Comparison of ENCODE assay signal across 34 cellular contexts in genomic region chr9:18800579-18800978, GRCh38.
"Had no signal": no experiment of that assay in that cellular context is flagged by ENCODE, and none has a peak within 500 bp of the region (broad histone marks: within the 10 kb centered on the region; RNA-seq: fewer than 3 reads in every experiment).

No MANE protein-coding gene starts in this region.

- H3K27me3 ChIP-seq: body of pancreas, SJSA1 had no signal

- H3K4me1 Mint-ChIP-seq: activated CD8-positive, alpha-beta memory T cell treated with anti-CD3 and anti-CD28 coated beads, Interleukin-2, amount 10 ng/mL, durations not matched to agents 7 days and 5 days had no signal

- H3K9me3 ChIP-seq: body of pancreas, SJSA1 had no signal

- FAIRE-seq: bronchial epithelial cell had no signal

- H3K27me3 Mint-ChIP-seq: activated T-cell treated with anti-CD3 and anti-CD28 coated beads, Interleukin-2, amount 50 U/mL, for 24 hours had no signal

- H3K4me3 Mint-ChIP-seq: activated CD8-positive, alpha-beta memory T cell treated with anti-CD3 and anti-CD28 coated beads, Interleukin-2, amount 10 ng/mL, durations not matched to agents 7 days and 5 days; activated naive CD8-positive, alpha-beta T cell; activated T-cell treated with anti-CD3 and anti-CD28 coated beads, Interleukin-2, amount 50 U/mL, for 24 hours; activated T-helper 1 cell treated with anti-CD3 and anti-CD28 coated beads, Interleukin-12 subunit alpha, Interleukin-12 subunit beta, Interleukin-2, Interleukin-4 antibody, amounts not matched to agents 30 ng/mL and 10 ng/mL and 1 ng/mL, durations not matched to agents 14 hours and 24 hours and 36 hours; T-helper 1 cell treated with Interleukin-12 subunit alpha and Interleukin-12 subunit beta and Interleukin-4 antibody, amounts not matched to agents 30 μg/mL and 1 μg/mL, for 36 hours; WTC11 had no signal

- H3K36me3 ChIP-seq: SJSA1 had no signal

- H3K4me3 ChIP-seq: body of pancreas, SJSA1 had no signal

- H3K27ac ChIP-seq: body of pancreas, SJSA1 had no signal

- H3K36me3 Mint-ChIP-seq: activated CD8-positive, alpha-beta memory T cell treated with anti-CD3 and anti-CD28 coated beads, Interleukin-2, amount 10 ng/mL, durations not matched to agents 7 days and 5 days; activated naive CD8-positive, alpha-beta T cell; WTC11 had no signal

- ATAC-seq: activated CD8-positive, alpha-beta memory T cell treated with anti-CD3 and anti-CD28 coated beads, Interleukin-2, amount 10 ng/mL, durations not matched to agents 7 days and 5 days; body of pancreas; Panc1; Right ventricle myocardium inferior; SK-N-SH treated with all-trans-retinoic acid at 6 μM for 48 hours; WTC11 had no signal

- H3K4me1 ChIP-seq: body of pancreas, SJSA1 had no signal

- H3K9me3 Mint-ChIP-seq: activated T-cell treated with anti-CD3 and anti-CD28 coated beads, Interleukin-2, amount 50 U/mL, for 24 hours; activated T-helper 1 cell treated with anti-CD3 and anti-CD28 coated beads, Interleukin-12 subunit alpha, Interleukin-12 subunit beta, Interleukin-2, Interleukin-4 antibody, amounts not matched to agents 30 ng/mL and 10 ng/mL and 1 ng/mL, durations not matched to agents 14 hours and 24 hours and 36 hours; T-helper 1 cell treated with Interleukin-12 subunit alpha and Interleukin-12 subunit beta and Interleukin-4 antibody, amounts not matched to agents 30 μg/mL and 1 μg/mL, for 36 hours had no signal

- DNase-seq: activated CD4-positive, alpha-beta T cell treated with anti-CD3 and anti-CD28 coated beads for 48 hours; activated CD4-positive, alpha-beta T cell treated with anti-CD3 and anti-CD28 coated beads, Interleukin-2, amount 50 U/mL, for 4 hours; activated CD4-positive, CD25-positive, alpha-beta regulatory T cell treated with anti-CD3 and anti-CD28 coated beads, Interleukin-2, amount 50 U/mL, for 72 hours; activated CD8-positive, alpha-beta memory T cell treated with anti-CD3 and anti-CD28 coated beads, Interleukin-2, amount 10 ng/mL, durations not matched to agents 7 days and 5 days; activated effector memory CD4-positive, alpha-beta T cell treated with Interleukin-2 at 50 U/mL for 16 hours; activated naive CD4-positive, alpha-beta T cell treated with Interleukin-2 at 50 U/mL for 16 hours; activated T-cell treated with anti-CD3 and anti-CD28 coated beads, Interleukin-2, amount 50 U/mL, for 24 hours; amygdala; body of pancreas; central memory CD4-positive, alpha-beta T cell; KG1; MV-4-11; NCI-H1092 treated with DMSO at 0.1 percent for 48 hours; NCI-H1417 treated with DMSO at 0.1 percent for 48 hours; NCI-H1694; NCI-H2029; NCI-H2107; NCI-H2171 treated with DMSO at 0.1 percent for 48 hours; NCI-H226; NCI-H526 treated with DMSO at 0.1 percent for 48 hours; NCI-H82; NK-92 treated with Interleukin-12 subunit alpha and Interleukin-12 subunit beta, amount 100 ng/mL, for 24 hours; OCI-M1; RPMI8226; SW 1271 had no signal

- H3K27ac Mint-ChIP-seq: activated CD8-positive, alpha-beta memory T cell treated with anti-CD3 and anti-CD28 coated beads, Interleukin-2, amount 10 ng/mL, durations not matched to agents 7 days and 5 days; activated naive CD8-positive, alpha-beta T cell; activated T-cell treated with anti-CD3 and anti-CD28 coated beads, Interleukin-2, amount 50 U/mL, for 24 hours; activated T-helper 1 cell treated with anti-CD3 and anti-CD28 coated beads, Interleukin-12 subunit alpha, Interleukin-12 subunit beta, Interleukin-2, Interleukin-4 antibody, amounts not matched to agents 30 ng/mL and 10 ng/mL and 1 ng/mL, durations not matched to agents 14 hours and 24 hours and 36 hours; T-helper 1 cell treated with Interleukin-12 subunit alpha and Interleukin-12 subunit beta and Interleukin-4 antibody, amounts not matched to agents 30 μg/mL and 1 μg/mL, for 36 hours; WTC11 had no signal
